In the genomic region with DNA sequence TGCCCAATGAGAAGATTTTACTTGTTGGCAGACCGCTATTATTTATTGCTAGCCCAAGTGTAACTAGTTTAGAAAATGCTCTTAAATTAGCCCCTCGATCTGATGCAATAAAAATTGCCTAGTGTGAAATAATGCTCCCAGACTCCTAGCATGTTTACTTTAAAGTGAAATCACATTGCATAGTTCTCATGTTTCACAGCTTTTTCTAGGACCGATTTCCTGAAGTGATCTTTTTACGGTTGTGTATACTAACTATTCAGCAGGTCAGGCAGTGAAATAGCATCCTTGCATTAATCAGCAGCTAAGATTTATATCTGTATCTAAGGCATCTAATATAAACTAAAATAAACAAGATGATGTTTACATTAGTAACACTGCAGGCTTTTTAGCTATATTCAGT, we compare ENCODE assay signal across 10 cellular contexts. TPM values are rescaled to one million over a fixed set of nuclear protein-coding genes. Genes with fewer than 3 reads are reported as not detected.
DNase-seq lines count a peak whose midpoint lies in the region; ATAC-seq and TF ChIP-seq lines count a peak whose summit lies in the region.
"Had no signal": no experiment of that assay in that cellular context is flagged by ENCODE, and none has a peak within 500 bp of the region (broad histone marks: within the 10 kb centered on the region; RNA-seq: fewer than 3 reads in every experiment).

No MANE protein-coding gene starts in this region.

- peaks cover 14% of the 10 kb centered on the region for H3K36me3 ChIP-seq in SK-N-MC (ENCODE audit: insufficient read depth, low read length)

- peaks cover 24% of the 10 kb centered on the region for H3K36me3 Mint-ChIP-seq in activated naive CD4-positive, alpha-beta T cell treated with anti-CD3 and anti-CD28 coated beads for 36 hours (ENCODE audit: low read depth)

- intact Hi-C loops in activated naive CD4-positive, alpha-beta T cell treated with anti-CD3 and anti-CD28 coated beads for 36 hours (cut with micrococcal nuclease) = no loop called here

- peak overlapping the region; percentile 98 for H3K27ac ChIP-seq in SK-N-MC
- H3K27ac ChIP-seq: coronary artery had no signal

- H3K27ac Mint-ChIP-seq in activated naive CD4-positive, alpha-beta T cell treated with anti-CD3 and anti-CD28 coated beads for 36 hours = no peak overlapping the region

- no peaks in the 10 kb centered on the region for H3K9me3 Mint-ChIP-seq in activated naive CD4-positive, alpha-beta T cell treated with anti-CD3 and anti-CD28 coated beads for 36 hours

- H3K27me3 Mint-ChIP-seq in activated naive CD4-positive, alpha-beta T cell treated with anti-CD3 and anti-CD28 coated beads for 36 hours (ENCODE audit: low read depth) = no peaks in the 10 kb centered on the region

- peaks cover 7% of the 10 kb centered on the region for H3K4me1 Mint-ChIP-seq in activated naive CD4-positive, alpha-beta T cell treated with anti-CD3 and anti-CD28 coated beads for 36 hours (ENCODE audit: low read depth)

- no peak overlapping the region for H3K4me3 Mint-ChIP-seq in activated naive CD4-positive, alpha-beta T cell treated with anti-CD3 and anti-CD28 coated beads for 36 hours

- CTCF ChIA-PET in HEK293T (lab: Yijun Ruan, JAX) = interaction anchor here (1.1 kb wide), 1 partner anchor 174 kb away, joined by 4 read pairs; no protein-coding TSS in a partner anchor
- CTCF ChIA-PET in activated naive CD4-positive, alpha-beta T cell treated with anti-CD3 and anti-CD28 coated beads for 36 hours (lab: Charles Lee) = interaction anchor here (1.1 to 1.2 kb wide), 2 partner anchors 11 to 53 kb away, joined by 5 read pairs; no protein-coding TSS in a partner anchor

- DNase-seq in AG08396 (ENCODE audit: low spot score) (peak; percentile 24), HEK293T (ENCODE audit: extremely low spot score) (peak; percentile 49), SK-N-MC (ENCODE audit: low read depth, low spot score) (peak; percentile 81), hepatic stellate cell (ENCODE audit: low spot score) (peak; percentile 4), NK-92 (lab: John Stamatoyannopoulos, UW; ENCODE audit: unreplicated experiment) (no peak)
- DNase-seq in activated naive CD4-positive, alpha-beta T cell treated with anti-CD3 and anti-CD28 coated beads for 36 hours = no peak
- no peak for DNase-seq in activated CD4-positive, alpha-beta T cell treated with anti-CD3 and anti-CD28 coated beads for 1 hour
- DNase-seq: COR-L47 had no signal

- H3K9ac ChIP-seq in SK-N-MC (ENCODE audit: insufficient read length) = peak overlapping the region; percentile 69

- no peaks in the 10 kb centered on the region for H3K9me3 ChIP-seq in SK-N-MC (ENCODE audit: low read depth, low read length)

- peak overlapping the region; percentile 56 for H3K4me3 ChIP-seq in SK-N-MC
- H3K4me3 ChIP-seq: coronary artery had no signal

- POLR2A ChIA-PET in HEK293T (lab: Yijun Ruan, JAX) = interaction anchor here (1.3 kb wide), 1 partner anchor 74 kb away, joined by 4 read pairs; a partner anchor contains a TSS

- ATAC-seq in GM21576 (IDR thresholded peaks at IDR 0.05; ENCODE audit: unreplicated experiment) = no peak

TF ChIP-seq in HEK293T, 16 proteins besides CTCF, POLR2A, EP300 and RAD21:
- TF ChIP-seq FOXK2 (IDR thresholded peaks at IDR 0.05) (peak; percentile 90), ARNT (IDR thresholded peaks at IDR 0.05) (peak; percentile 75; the same call in 1 of the 2 replicates), CTBP1 (IDR thresholded peaks at IDR 0.05; ENCODE audit: borderline replicate concordance) (peak; percentile 90), SP1 (IDR thresholded peaks at IDR 0.05) (no peak), FOXA1 (IDR thresholded peaks at IDR 0.05) (peak; percentile 92), LEF1 (IDR thresholded peaks at IDR 0.05; ENCODE audit: borderline replicate concordance) (no peak), ELF4 (IDR thresholded peaks at IDR 0.05) (peak; percentile 19; the same call in 1 of the 2 replicates), ZNF384 (IDR thresholded peaks at IDR 0.05) (no peak)
- TF ChIP-seq, protein P1, sequence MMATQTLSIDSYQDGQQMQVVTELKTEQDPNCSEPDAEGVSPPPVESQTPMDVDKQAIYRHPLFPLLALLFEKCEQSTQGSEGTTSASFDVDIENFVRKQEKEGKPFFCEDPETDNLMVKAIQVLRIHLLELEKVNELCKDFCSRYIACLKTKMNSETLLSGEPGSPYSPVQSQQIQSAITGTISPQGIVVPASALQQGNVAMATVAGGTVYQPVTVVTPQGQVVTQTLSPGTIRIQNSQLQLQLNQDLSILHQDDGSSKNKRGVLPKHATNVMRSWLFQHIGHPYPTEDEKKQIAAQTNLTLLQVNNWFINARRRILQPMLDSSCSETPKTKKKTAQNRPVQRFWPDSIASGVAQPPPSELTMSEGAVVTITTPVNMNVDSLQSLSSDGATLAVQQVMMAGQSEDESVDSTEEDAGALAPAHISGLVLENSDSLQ (IDR thresholded peaks at IDR 0.05) = peak; percentile 90

RNA-seq across cellular contexts. Expression of a gene that starts 52.4 kb away (rescaled TPM):
- 10 to 100 TPM; 29.7 to 32.5 TPM for total RNA-seq in activated naive CD4-positive, alpha-beta T cell treated with anti-CD3 and anti-CD28 coated beads for 36 hours

RNA-seq across cellular contexts. Expression of a gene that starts 52.5 kb away (rescaled TPM):
- 10 to 100 TPM; 34.6 to 37.3 TPM for total RNA-seq in activated naive CD4-positive, alpha-beta T cell treated with anti-CD3 and anti-CD28 coated beads for 36 hours

Comparison
In these comparisons a context has a peak if more than half of its experiments do, and no peak if none do; other contexts are left out.
1. DNase-seq: peak in AG08396 (single experiment), HEK293T (single experiment), SK-N-MC (single experiment) and hepatic stellate cell (single experiment); none in activated naive CD4-positive, alpha-beta T cell treated with anti-CD3 and anti-CD28 coated beads for 36 hours (single experiment), NK-92 (single experiment) and activated CD4-positive, alpha-beta T cell treated with anti-CD3 and anti-CD28 coated beads for 1 hour (single experiment).